ENCODE assay signal across 8 cellular contexts in the genomic region with DNA sequence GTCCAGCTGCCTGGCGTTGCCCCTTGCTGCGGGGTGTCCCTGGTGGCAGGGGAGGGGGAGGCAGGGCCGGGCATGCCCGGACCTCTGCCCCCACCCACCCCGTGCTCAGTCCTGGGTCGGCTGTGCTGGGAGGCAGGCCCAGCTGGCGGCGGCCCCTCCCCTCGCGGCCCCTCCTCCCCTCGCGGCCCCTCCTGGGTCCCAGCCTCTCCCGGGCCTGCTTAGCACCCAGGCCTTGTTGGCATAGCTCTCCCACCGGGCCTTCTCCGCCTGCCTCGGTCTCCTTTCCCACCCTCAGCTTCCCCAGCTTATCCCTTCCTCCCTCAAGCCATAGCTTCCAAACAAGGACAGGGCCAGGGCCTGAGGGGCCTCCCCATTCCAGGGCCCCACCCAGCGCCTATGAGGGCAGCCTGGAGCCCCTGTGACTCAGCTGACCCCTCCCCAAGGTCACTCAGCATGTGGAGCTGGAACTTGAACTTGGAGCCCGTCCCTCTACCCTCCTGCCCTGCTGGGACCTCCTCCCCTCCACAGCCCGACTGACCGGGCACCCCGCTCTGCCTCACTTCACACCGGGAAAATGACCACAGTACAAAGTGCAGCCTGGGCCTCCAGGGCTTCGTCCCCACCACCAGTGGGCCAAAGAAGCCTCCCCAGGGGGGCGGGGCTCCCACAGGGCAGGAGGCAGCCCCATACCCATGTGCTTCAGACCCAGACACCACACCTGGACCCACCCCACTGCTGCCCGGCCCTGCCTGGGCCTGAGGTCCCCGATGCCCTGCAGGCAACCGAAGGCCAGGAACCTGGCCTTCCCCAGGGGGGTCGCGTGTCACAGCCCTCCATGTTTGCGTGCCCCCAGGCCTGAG. TPM values are rescaled to one million over a fixed set of nuclear protein-coding genes. Genes with fewer than 3 reads are reported as not detected.
DNase-seq lines count a peak whose midpoint lies in the region; ATAC-seq, FAIRE-seq and TF ChIP-seq lines count a peak whose summit lies in the region.

No MANE protein-coding gene starts in this region.

- no peaks in the 10 kb centered on the region for H3K9me3 Mint-ChIP-seq in activated CD4-positive, alpha-beta memory T cell treated with anti-CD3 and anti-CD28 coated beads, Interleukin-2, amount 10 ng/mL, durations not matched to agents 7 days and 5 days

- CTCF ChIA-PET in activated CD4-positive, alpha-beta memory T cell treated with anti-CD3 and anti-CD28 coated beads, Interleukin-2, amount 10 ng/mL, durations not matched to agents 7 days and 5 days (lab: Charles Lee) = interaction anchor here (0.6 to 0.8 kb wide), 2 partner anchors 11 to 54 kb away, joined by 3 to 4 read pairs; no protein-coding TSS in a partner anchor

- 0 out of 3 replicates have a peak, but pooled peaks have one; percentile 22 for TF ChIP-seq CTCF in GM12872 (IDR thresholded peaks at IDR 0.05; ENCODE audit: insufficient read depth, low read depth, low read length)
- peak in 1 of 3 experiments; percentile 17 for TF ChIP-seq CTCF in ascending aorta (IDR thresholded peaks at IDR 0.05)

- peak overlapping the region; percentile 90 to 96 for H3K27ac ChIP-seq in ascending aorta
- no peak overlapping the region for H3K27ac ChIP-seq in iPS-18a (ENCODE audit: low read length)
- H3K27ac ChIP-seq in small intestine (ENCODE audit: low read depth in 1 of 2, low read length in 1 of 2) = peak overlapping the region; percentile 83 to 97

- H3K27ac Mint-ChIP-seq in activated CD4-positive, alpha-beta memory T cell treated with anti-CD3 and anti-CD28 coated beads, Interleukin-2, amount 10 ng/mL, durations not matched to agents 7 days and 5 days = no peak overlapping the region

- no peaks in the 10 kb centered on the region for H3K36me3 ChIP-seq in ascending aorta
- no peaks in the 10 kb centered on the region for H3K36me3 ChIP-seq in iPS-18a (ENCODE audit: control insufficient read depth, low read depth, low read length)
- no peaks in the 10 kb centered on the region for H3K36me3 ChIP-seq in small intestine (ENCODE audit: control insufficient read depth in 2 of 2, insufficient read depth in 2 of 2, low read length in 2 of 2)

- H3K9me3 ChIP-seq in ascending aorta (no peaks in the 10 kb centered on the region), iPS-18a (ENCODE audit: control insufficient read depth, low read depth, low read length) (no peaks in the 10 kb centered on the region), small intestine (ENCODE audit: control insufficient read depth, low read depth) (no peaks in the 10 kb centered on the region)

- DNase-seq in ascending aorta (ENCODE audit: low spot score in 2 of 2) = peak in 1 of 2 donors; percentile 74
- DNase-seq in small intestine = peak; percentile 86
- no peak for DNase-seq in activated CD4-positive, alpha-beta memory T cell treated with anti-CD3 and anti-CD28 coated beads, Interleukin-2, amount 10 ng/mL, durations not matched to agents 7 days and 5 days
- no peak for DNase-seq in CD1c-positive myeloid dendritic cell (ENCODE audit: extremely low spot score)

- no peak for FAIRE-seq in small intestine (lab: Jason Lieb, UNC)

- no peaks in the 10 kb centered on the region for H3K27me3 ChIP-seq in ascending aorta
- H3K27me3 ChIP-seq in iPS-18a (ENCODE audit: control insufficient read depth, insufficient read depth, low read length) = peaks cover 8% of the 10 kb centered on the region
- peaks cover 0 to 6% of the 10 kb centered on the region in 2 donors for H3K27me3 ChIP-seq in small intestine (ENCODE audit: control insufficient read depth in 2 of 2, insufficient read depth in 2 of 2, low read length in 2 of 2)

- H3K4me3 ChIP-seq in ascending aorta (peak overlapping the region; percentile 67 to 72), iPS-18a (ENCODE audit: low read length) (peak overlapping the region; percentile 32), small intestine (ENCODE audit: low read depth in 1 of 2, low read length in 2 of 2) (peak overlapping the region; percentile 69 to 76)

- 20 to 33% (median 25%) methylated on average over 23 to 30 of the region's 30 CpGs for WGBS in small intestine, 3 donors

- ATAC-seq in GM19035 (IDR thresholded peaks at IDR 0.05; ENCODE audit: unreplicated experiment) (no peak), HG02938 (IDR thresholded peaks at IDR 0.05; ENCODE audit: unreplicated experiment) (no peak)

- peaks cover 9% of the 10 kb centered on the region for H3K4me1 Mint-ChIP-seq in activated CD4-positive, alpha-beta memory T cell treated with anti-CD3 and anti-CD28 coated beads, Interleukin-2, amount 10 ng/mL, durations not matched to agents 7 days and 5 days

- POLR2A ChIA-PET in activated CD4-positive, alpha-beta memory T cell treated with anti-CD3 and anti-CD28 coated beads, Interleukin-2, amount 10 ng/mL, durations not matched to agents 7 days and 5 days (lab: Charles Lee) = no interaction called here

- H3K4me1 ChIP-seq in ascending aorta (peaks cover 0 to 34% of the 10 kb centered on the region in 2 donors), iPS-18a (ENCODE audit: control insufficient read depth, low read depth, low read length) (peaks cover 7% of the 10 kb centered on the region), small intestine (ENCODE audit: control insufficient read depth in 2 of 2, insufficient read depth in 1 of 2, low read depth in 1 of 2, low read length in 1 of 2) (no peaks in the 10 kb centered on the region)

- no peaks in the 10 kb centered on the region for H3K36me3 Mint-ChIP-seq in activated CD4-positive, alpha-beta memory T cell treated with anti-CD3 and anti-CD28 coated beads, Interleukin-2, amount 10 ng/mL, durations not matched to agents 7 days and 5 days (ENCODE audit: low read depth)

- no peak overlapping the region for H3K4me3 Mint-ChIP-seq in activated CD4-positive, alpha-beta memory T cell treated with anti-CD3 and anti-CD28 coated beads, Interleukin-2, amount 10 ng/mL, durations not matched to agents 7 days and 5 days

- intact Hi-C loops in ascending aorta (cut with DNase I) = loop anchor here (1.0 kb wide), 2 partner anchors 12 to 20 kb away; a partner anchor contains a TSS

- H3K9ac ChIP-seq in iPS-18a (ENCODE audit: low read length) = no peak overlapping the region

- peaks cover 11% of the 10 kb centered on the region for H3K27me3 Mint-ChIP-seq in activated CD4-positive, alpha-beta memory T cell treated with anti-CD3 and anti-CD28 coated beads, Interleukin-2, amount 10 ng/mL, durations not matched to agents 7 days and 5 days

RNA-seq across cellular contexts. Expression of a gene that starts 1.2 kb away (rescaled TPM):
- 76.7 TPM for total RNA-seq in ascending aorta
- polyA plus RNA-seq in small intestine = 1,000 to 10,000 TPM in 2 of 3 donors, 10 to 100 TPM in 1; 90.2 to 1,255 (median 1,014) TPM
- total RNA-seq in activated CD4-positive, alpha-beta memory T cell treated with anti-CD3 and anti-CD28 coated beads, Interleukin-2, amount 10 ng/mL, durations not matched to agents 7 days and 5 days = 10 to 100 TPM; 16.2 to 19.4 TPM

RNA-seq across cellular contexts. Expression of a gene that starts 11.6 kb away (rescaled TPM):
- total RNA-seq in ascending aorta = 1.3 TPM
- polyA plus RNA-seq in small intestine = 10 to 100 TPM; 11.9 to 22.4 (median 20.1) TPM
- total RNA-seq in activated CD4-positive, alpha-beta memory T cell treated with anti-CD3 and anti-CD28 coated beads, Interleukin-2, amount 10 ng/mL, durations not matched to agents 7 days and 5 days = 10 to 100 TPM; 22.6 to 25.3 TPM

RNA-seq across cellular contexts. Expression of a gene that starts 12.2 kb away (rescaled TPM):
- 60.5 TPM for total RNA-seq in ascending aorta
- 10 to 100 TPM; 18.2 to 39.6 (median 35.4) TPM for polyA plus RNA-seq in small intestine
- 10 to 100 TPM; 33.0 to 34.2 TPM for total RNA-seq in activated CD4-positive, alpha-beta memory T cell treated with anti-CD3 and anti-CD28 coated beads, Interleukin-2, amount 10 ng/mL, durations not matched to agents 7 days and 5 days

RNA-seq across cellular contexts. Expression of a gene that starts 40.1 kb away (rescaled TPM):
- 245 TPM for total RNA-seq in ascending aorta
- 100 to 1,000 TPM; 163 to 188 (median 184) TPM for polyA plus RNA-seq in small intestine
- 100 to 1,000 TPM; 215 to 224 TPM for total RNA-seq in activated CD4-positive, alpha-beta memory T cell treated with anti-CD3 and anti-CD28 coated beads, Interleukin-2, amount 10 ng/mL, durations not matched to agents 7 days and 5 days

Comparison
In these comparisons a context has a peak if more than half of its experiments do, and no peak if none do; other contexts are left out.
1. RNA of a gene that starts 11.6 kb away (total RNA-seq): 22.6 to 25.3 TPM in activated CD4-positive, alpha-beta memory T cell treated with anti-CD3 and anti-CD28 coated beads, Interleukin-2, amount 10 ng/mL, durations not matched to agents 7 days and 5 days; 1.3 TPM in ascending aorta (single experiment); every median in the first group is over 10 times any median in the second.
2. Peak in every context shown above with its lines, with median percentiles within 50 percentile points of each other: H3K4me3 ChIP-seq.